ENCODE assay signal across 16 cellular contexts in the genomic region with DNA sequence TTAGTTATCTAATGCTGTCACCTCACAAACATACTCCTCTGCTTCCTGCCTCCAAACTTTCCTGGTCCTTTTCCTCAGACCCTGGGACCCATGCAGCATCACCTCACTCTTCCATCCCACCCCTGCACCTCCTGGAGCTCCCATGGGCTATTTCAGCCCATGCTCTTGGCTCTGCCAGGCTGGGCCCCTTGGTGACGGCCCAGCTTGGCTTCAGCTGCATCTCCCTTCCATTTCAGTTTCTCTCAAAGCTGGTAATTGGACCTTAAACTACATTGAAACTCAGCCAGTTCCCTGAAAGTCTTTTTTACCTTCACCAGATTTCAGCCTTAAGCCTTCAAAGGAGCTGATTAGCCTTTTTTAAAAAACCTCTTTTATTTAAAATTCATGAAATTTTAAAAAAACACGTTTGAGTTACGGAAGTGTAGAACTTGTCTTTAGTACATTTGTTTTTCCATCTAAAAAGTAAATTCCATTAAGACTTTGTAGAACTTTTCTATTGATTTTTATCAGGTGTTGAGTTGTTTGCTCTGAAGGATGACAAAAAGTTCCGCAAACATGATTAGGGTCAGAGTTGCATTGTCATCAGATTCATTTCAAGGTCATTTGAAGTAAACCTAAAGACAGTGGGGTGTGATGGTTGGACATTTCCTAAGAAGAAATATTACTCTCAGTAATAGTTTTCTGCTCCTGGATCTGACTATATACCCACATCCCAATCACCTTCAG. TPM values are rescaled to one million over a fixed set of nuclear protein-coding genes. Genes with fewer than 3 reads are reported as not detected.
"Had no signal": no experiment of that assay in that cellular context is flagged by ENCODE, and none has a peak within 500 bp of the region (broad histone marks: within the 10 kb centered on the region; RNA-seq: fewer than 3 reads in every experiment).

No MANE protein-coding gene starts in this region.

- DNase-seq: activated CD4-positive, alpha-beta T cell treated with anti-CD3 and anti-CD28 coated beads, Interleukin-2, amount 50 U/mL, for 1 hour; activated naive CD4-positive, alpha-beta T cell treated with anti-CD3 and anti-CD28 coated beads, Interleukin-2, amount 10 ng/mL, durations not matched to agents 7 days and 5 days; activated T-cell treated with anti-CD3 and anti-CD28 coated beads for 4 hours; brain microvascular endothelial cell; erythroblast; gastrocnemius medialis; heart left ventricle; left colon; ovary; stimulated activated CD4-positive, alpha-beta T cell treated with anti-CD3 and anti-CD28 coated beads, Interleukin-12 subunit alpha, Interleukin-12 subunit beta, amount 100 ng/mL, for 4 hours; stimulated activated CD4-positive, alpha-beta T cell treated with anti-CD3 and anti-CD28 coated beads, Interleukin-2, amount 100 ng/mL, for 24 hours; thyroid gland had no signal

- H2AFZ ChIP-seq: neural progenitor cell had no signal

- H3K36me3 ChIP-seq: ovary had no signal

- H3K4me3 Mint-ChIP-seq: activated naive CD4-positive, alpha-beta T cell treated with anti-CD3 and anti-CD28 coated beads, Interleukin-2, amount 10 ng/mL, durations not matched to agents 7 days and 5 days; neural progenitor cell had no signal

- H3K27me3 Mint-ChIP-seq: activated naive CD4-positive, alpha-beta T cell treated with anti-CD3 and anti-CD28 coated beads, Interleukin-2, amount 10 ng/mL, durations not matched to agents 7 days and 5 days had no signal

- H3K9ac ChIP-seq: neural progenitor cell had no signal

- ATAC-seq: activated CD4-positive, CD25-positive, alpha-beta regulatory T cell treated with anti-CD3 and anti-CD28 coated beads, Interleukin-2, amount 50 U/mL, for 24 hours; gastrocnemius medialis; heart left ventricle; left colon had no signal

- H3K4me1 ChIP-seq: neural progenitor cell had no signal

- H3K9me3 Mint-ChIP-seq: activated naive CD4-positive, alpha-beta T cell treated with anti-CD3 and anti-CD28 coated beads, Interleukin-2, amount 10 ng/mL, durations not matched to agents 7 days and 5 days; activated T-helper 2 cell treated with anti-CD3 and anti-CD28 coated beads, Interferon-gamma antibody, Interleukin-2, Interleukin-4, amounts not matched to agents 10 μg/mL and 5 μg/mL and 100 μg/mL, durations not matched to agents 14 hours and 24 hours and 36 hours; neural progenitor cell had no signal

- H3K27ac ChIP-seq: brain microvascular endothelial cell, neural progenitor cell, ovary had no signal

- H3K27ac Mint-ChIP-seq: activated naive CD4-positive, alpha-beta T cell treated with anti-CD3 and anti-CD28 coated beads, Interleukin-2, amount 10 ng/mL, durations not matched to agents 7 days and 5 days; activated T-helper 2 cell treated with anti-CD3 and anti-CD28 coated beads, Interferon-gamma antibody, Interleukin-2, Interleukin-4, amounts not matched to agents 10 μg/mL and 5 μg/mL and 100 μg/mL, durations not matched to agents 14 hours and 24 hours and 36 hours; neural progenitor cell had no signal

- H3K4me2 ChIP-seq: neural progenitor cell had no signal

- H3K27me3 ChIP-seq: brain microvascular endothelial cell, gastrocnemius medialis, heart left ventricle, neural progenitor cell, ovary, thyroid gland had no signal

- H3K9me3 ChIP-seq: gastrocnemius medialis, heart left ventricle, ovary, thyroid gland had no signal

- H3K4me1 Mint-ChIP-seq: neural progenitor cell had no signal

- H3K4me3 ChIP-seq: gastrocnemius medialis, heart left ventricle, neural progenitor cell, ovary, thyroid gland had no signal

RNA-seq across cellular contexts. Expression of gene AGT, which starts 33.5 kb away (rescaled TPM):
- total RNA-seq: activated T-helper 2 cell treated with anti-CD3 and anti-CD28 coated beads, Interferon-gamma antibody, Interleukin-2, Interleukin-4, amounts not matched to agents 10 μg/mL and 5 μg/mL and 100 μg/mL, durations not matched to agents 14 hours and 24 hours and 36 hours; lung microvascular endothelial cell had no signal
